19 cellular contexts compared by ENCODE assay signal in the genomic region with DNA sequence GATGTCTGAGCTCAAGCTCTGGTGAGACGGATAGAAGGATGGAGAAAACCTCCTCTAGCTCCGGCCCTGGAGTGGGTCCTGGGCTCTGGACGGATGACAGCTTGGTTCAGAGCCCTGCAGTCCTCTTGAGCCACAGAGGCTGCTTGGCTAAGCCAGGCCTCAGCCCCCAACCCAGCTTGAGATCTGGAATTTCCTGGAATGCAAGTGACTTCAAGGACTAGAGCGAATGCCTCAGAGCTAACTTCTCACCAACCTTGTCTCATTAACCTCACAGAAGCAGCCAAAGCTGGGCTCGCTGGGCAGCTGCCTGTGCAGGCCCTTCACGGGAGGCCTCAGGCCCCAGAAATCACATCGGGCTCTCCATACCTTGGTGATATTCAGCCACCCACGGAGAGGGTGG.
"Had no signal": no experiment of that assay in that cellular context is flagged by ENCODE, and none has a peak within 500 bp of the region (broad histone marks: within the 10 kb centered on the region; RNA-seq: fewer than 3 reads in every experiment).

No MANE protein-coding gene starts in this region.

- H3K27ac ChIP-seq: neutrophil, sigmoid colon, uterus had no signal

- ATAC-seq: activated naive CD4-positive, alpha-beta T cell treated with anti-CD3 and anti-CD28 coated beads, Interleukin-2, amount 50 U/mL, for 72 hours; left ventricle myocardium superior; naive thymus-derived CD8-positive, alpha-beta T cell had no signal

- H3K4me3 ChIP-seq: sigmoid colon, spleen, uterus had no signal

- H3K9me3 ChIP-seq: neutrophil, sigmoid colon, spleen, uterus had no signal

- H3K27me3 ChIP-seq: uterus had no signal

- DNase-seq: activated CD4-positive, alpha-beta memory T cell treated with anti-CD3 and anti-CD28 coated beads for 36 hours; activated CD4-positive, alpha-beta T cell treated with anti-CD3 and anti-CD28 coated beads for 4 hours; activated gamma-delta T cell treated with Interleukin-2 at 50 U/mL for 16 hours; activated T-cell treated with anti-CD3 and anti-CD28 coated beads for 4 hours; amniotic stem cell; erythroblast; foreskin melanocyte; glutamatergic neuron; hippocampal formation; left ventricle myocardium superior; naive thymus-derived CD8-positive, alpha-beta T cell; sigmoid colon; spleen; stimulated activated naive CD4-positive, alpha-beta T cell; SW 1271; T-helper 2 cell; uterus had no signal

- H3K36me3 ChIP-seq: neutrophil, sigmoid colon, spleen, uterus had no signal
